In genomic region chr11:67561971-67562560, GRCh38 we compare ENCODE assay signal across 12 cellular contexts. TPM values are rescaled to one million over a fixed set of nuclear protein-coding genes. Genes with fewer than 3 reads are reported as not detected.
A peak's percentile ranks its signal among the peaks of the same experiment; 100 is the strongest.
DNase-seq lines count a peak whose midpoint lies in the region; ATAC-seq lines count a peak whose summit lies in the region.
"Had no signal": no experiment of that assay in that cellular context is flagged by ENCODE, and none has a peak within 500 bp of the region (broad histone marks: within the 10 kb centered on the region; RNA-seq: fewer than 3 reads in every experiment).

No MANE protein-coding gene starts in this region.

- peak overlapping the region; percentile 94 for H3K27ac ChIP-seq in SJSA1
- H3K27ac ChIP-seq: body of pancreas, prostate gland had no signal

- H3K36me3 Mint-ChIP-seq in activated CD8-positive, alpha-beta memory T cell treated with anti-CD3 and anti-CD28 coated beads, Interleukin-2, amount 10 ng/mL, durations not matched to agents 7 days and 5 days = no peaks in the 10 kb centered on the region

- peaks cover 49% of the 10 kb centered on the region for H3K27me3 Mint-ChIP-seq in activated CD8-positive, alpha-beta memory T cell treated with anti-CD3 and anti-CD28 coated beads, Interleukin-2, amount 10 ng/mL, durations not matched to agents 7 days and 5 days
- H3K27me3 Mint-ChIP-seq in stimulated activated naive CD8-positive, alpha-beta T cell treated with anti-CD3 and anti-CD28 coated beads, Interleukin-15, amount 100 ng/mL, for 72 hours = peaks cover 24% of the 10 kb centered on the region

- CTCF ChIA-PET in activated CD8-positive, alpha-beta memory T cell treated with anti-CD3 and anti-CD28 coated beads, Interleukin-2, amount 10 ng/mL, durations not matched to agents 7 days and 5 days (lab: Charles Lee) = interaction anchor here (0.9 to 1.6 kb wide), 3 partner anchors 10 to 68 kb away, joined by 3 to 4 read pairs (median 3); partner anchors contain the start of gene NUDT8

- H3K36me3 ChIP-seq in SJSA1 = no peaks in the 10 kb centered on the region
- H3K36me3 ChIP-seq: prostate gland had no signal

- no peak for DNase-seq in activated CD8-positive, alpha-beta memory T cell treated with anti-CD3 and anti-CD28 coated beads, Interleukin-2, amount 10 ng/mL, durations not matched to agents 7 days and 5 days
- no peak for DNase-seq in activated CD8-positive, alpha-beta memory T cell treated with anti-CD3 and anti-CD28 coated beads, Interleukin-2, amount 50 U/mL, for 4 hours
- peak in 1 of 2 experiments; percentile 34 for DNase-seq in SJSA1 (ENCODE audit: low read depth in 1 of 2, low spot score in 2 of 2)
- DNase-seq in stimulated activated naive CD8-positive, alpha-beta T cell treated with anti-CD3 and anti-CD28 coated beads, Interleukin-15, amount 100 ng/mL, for 72 hours = no peak
- no peak for DNase-seq in SW 1271 (lab: John Stamatoyannopoulos, UW)
- DNase-seq in COLO668 (lab: John Stamatoyannopoulos, UW; ENCODE audit: unreplicated experiment) = no peak
- DNase-seq in SHP77 treated with DMSO at 0.1 percent for 48 hours (lab: John Stamatoyannopoulos, UW) = no peak
- DNase-seq: body of pancreas; NCI-H1417 treated with DMSO at 0.1 percent for 48 hours; stimulated activated naive CD4-positive, alpha-beta T cell treated with Interleukin-2 at 50 U/mL for 16 hours had no signal

- peak overlapping the region; percentile 10 for H3K27ac Mint-ChIP-seq in activated CD8-positive, alpha-beta memory T cell treated with anti-CD3 and anti-CD28 coated beads, Interleukin-2, amount 10 ng/mL, durations not matched to agents 7 days and 5 days
- H3K27ac Mint-ChIP-seq in stimulated activated naive CD8-positive, alpha-beta T cell treated with anti-CD3 and anti-CD28 coated beads, Interleukin-15, amount 100 ng/mL, for 72 hours = peak overlapping the region in 1 of 2 donors; percentile 86

- H3K4me1 ChIP-seq in SJSA1 (replicated peaks) = peaks cover 32% of the 10 kb centered on the region
- H3K4me1 ChIP-seq: prostate gland had no signal

- H3K9me3 ChIP-seq in SJSA1 (replicated peaks) = no peaks in the 10 kb centered on the region
- H3K9me3 ChIP-seq: body of pancreas, prostate gland had no signal

- H3K9me3 Mint-ChIP-seq in activated CD8-positive, alpha-beta memory T cell treated with anti-CD3 and anti-CD28 coated beads, Interleukin-2, amount 10 ng/mL, durations not matched to agents 7 days and 5 days (ENCODE audit: low read depth) = no peaks in the 10 kb centered on the region
- no peaks in the 10 kb centered on the region for H3K9me3 Mint-ChIP-seq in stimulated activated naive CD8-positive, alpha-beta T cell treated with anti-CD3 and anti-CD28 coated beads, Interleukin-15, amount 100 ng/mL, for 72 hours

- H3K4me1 Mint-ChIP-seq in activated CD8-positive, alpha-beta memory T cell treated with anti-CD3 and anti-CD28 coated beads, Interleukin-2, amount 10 ng/mL, durations not matched to agents 7 days and 5 days = peaks cover 16% of the 10 kb centered on the region
- H3K4me1 Mint-ChIP-seq in stimulated activated naive CD8-positive, alpha-beta T cell treated with anti-CD3 and anti-CD28 coated beads, Interleukin-15, amount 100 ng/mL, for 72 hours = peaks cover 18% of the 10 kb centered on the region

- no peak overlapping the region for H3K4me3 ChIP-seq in SJSA1
- H3K4me3 ChIP-seq: body of pancreas, prostate gland had no signal

- ATAC-seq in activated CD8-positive, alpha-beta memory T cell treated with anti-CD3 and anti-CD28 coated beads, Interleukin-2, amount 10 ng/mL, durations not matched to agents 7 days and 5 days = peak; percentile 60
- ATAC-seq in HG02938 (IDR thresholded peaks at IDR 0.05; ENCODE audit: unreplicated experiment) = peak; percentile 75
- ATAC-seq in stimulated activated naive CD8-positive, alpha-beta T cell treated with anti-CD3 and anti-CD28 coated beads, Interleukin-15, amount 100 ng/mL, for 72 hours = peak; percentile 87
- ATAC-seq: body of pancreas had no signal

- peak overlapping the region; percentile 18 for H3K4me3 Mint-ChIP-seq in activated CD8-positive, alpha-beta memory T cell treated with anti-CD3 and anti-CD28 coated beads, Interleukin-2, amount 10 ng/mL, durations not matched to agents 7 days and 5 days
- peak overlapping the region in 1 of 2 donors; percentile 24 for H3K4me3 Mint-ChIP-seq in stimulated activated naive CD8-positive, alpha-beta T cell treated with anti-CD3 and anti-CD28 coated beads, Interleukin-15, amount 100 ng/mL, for 72 hours

- no peaks in the 10 kb centered on the region for H3K27me3 ChIP-seq in SJSA1 (replicated peaks)
- H3K27me3 ChIP-seq: body of pancreas had no signal

RNA-seq across cellular contexts. Expression of gene GSTP1, which starts 21.5 kb away (rescaled TPM):
- total RNA-seq in activated CD8-positive, alpha-beta memory T cell treated with anti-CD3 and anti-CD28 coated beads, Interleukin-2, amount 10 ng/mL, durations not matched to agents 7 days and 5 days = 100 to 1,000 TPM; 339 to 406 TPM
- total RNA-seq in SJSA1 (2014; rRNA removed; shearing (Covaris generic)) = 2,425 and 2,720 TPM in 2 replicates

RNA-seq across cellular contexts. Expression of gene CABP2, which starts 38.8 kb away (rescaled TPM):
- total RNA-seq in activated CD8-positive, alpha-beta memory T cell treated with anti-CD3 and anti-CD28 coated beads, Interleukin-2, amount 10 ng/mL, durations not matched to agents 7 days and 5 days = not detected
- total RNA-seq in SJSA1 (2014; rRNA removed; shearing (Covaris generic)) = not detected in 2 replicates
- total RNA-seq: body of pancreas, prostate gland had no signal

RNA-seq across cellular contexts. Expression of gene NDUFV1, which starts 44.7 kb away (rescaled TPM):
- total RNA-seq in activated CD8-positive, alpha-beta memory T cell treated with anti-CD3 and anti-CD28 coated beads, Interleukin-2, amount 10 ng/mL, durations not matched to agents 7 days and 5 days = 100 to 1,000 TPM; 239 to 252 TPM
- 308 and 343 TPM in 2 replicates for total RNA-seq in SJSA1 (2014; rRNA removed; shearing (Covaris generic))

RNA-seq across cellular contexts. Expression of gene CDK2AP2, which starts 54.1 kb away (rescaled TPM):
- total RNA-seq in activated CD8-positive, alpha-beta memory T cell treated with anti-CD3 and anti-CD28 coated beads, Interleukin-2, amount 10 ng/mL, durations not matched to agents 7 days and 5 days = 100 to 1,000 TPM in 1 of 2 experiments, 10 to 100 TPM in 1; 95.2 to 104 TPM
- 61.9 and 82.4 TPM in 2 replicates for total RNA-seq in SJSA1 (2014; rRNA removed; shearing (Covaris generic))

RNA-seq across cellular contexts. Expression of gene PITPNM1, which starts 56.9 kb away (rescaled TPM):
- total RNA-seq in activated CD8-positive, alpha-beta memory T cell treated with anti-CD3 and anti-CD28 coated beads, Interleukin-2, amount 10 ng/mL, durations not matched to agents 7 days and 5 days = 100 to 1,000 TPM; 124 to 133 TPM
- 11.5 and 18.7 TPM in 2 replicates for total RNA-seq in SJSA1 (2014; rRNA removed; shearing (Covaris generic))
